In the genomic region with DNA sequence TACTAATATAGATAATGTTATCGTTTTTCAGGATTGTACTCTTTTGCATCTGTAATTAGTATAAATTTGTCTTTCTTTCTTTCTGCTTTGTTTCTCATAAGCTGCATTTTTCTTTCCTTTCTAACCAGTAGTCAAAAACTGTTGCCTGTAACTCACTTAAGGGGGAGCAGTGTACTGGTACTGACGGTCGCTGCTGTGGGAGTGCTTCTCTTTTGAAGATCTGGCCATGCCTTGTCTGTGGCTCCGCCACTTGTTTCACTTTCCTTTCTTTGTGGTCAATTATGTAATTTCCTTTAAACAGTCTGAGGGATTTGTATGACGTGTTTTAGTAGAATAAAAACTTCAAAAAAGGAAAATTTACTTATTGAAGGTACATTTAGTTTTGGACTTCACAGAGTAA, we compare ENCODE assay signal across 8 cellular contexts. TPM values are rescaled to one million over a fixed set of nuclear protein-coding genes. Genes with fewer than 3 reads are reported as not detected.
A peak's percentile ranks its signal among the peaks of the same experiment; 100 is the strongest.
DNase-seq lines count a peak whose midpoint lies in the region; ATAC-seq lines count a peak whose summit lies in the region.

No MANE protein-coding gene starts in this region.

- H3K27ac ChIP-seq in BLaER1: peak overlapping the region; percentile 19; the same call in 1 of the 2 replicates

- peaks cover 21% of the 10 kb centered on the region for H3K4me1 ChIP-seq in BLaER1

- CTCF ChIA-PET in activated CD8-positive, alpha-beta T cell treated with anti-CD3 and anti-CD28 coated beads, Interleukin-2, amount 10 ng/mL, durations not matched to agents 7 days and 5 days (lab: Charles Lee): interaction anchor here (0.7 to 3.7 kb wide), 10 partner anchors 10 to 469 kb away, joined by 3 to 29 read pairs (median 4); partner anchors contain the start of genes AIDA, BROX and TAF1A

- H3K9me3 Mint-ChIP-seq in activated CD8-positive, alpha-beta T cell treated with anti-CD3 and anti-CD28 coated beads, Interleukin-2, amount 10 ng/mL, durations not matched to agents 7 days and 5 days (ENCODE audit: insufficient read depth): no peaks in the 10 kb centered on the region

- H3K9ac ChIP-seq in BLaER1: no peak overlapping the region

- no peak overlapping the region for H3K4me3 ChIP-seq in BLaER1

- peak overlapping the region; percentile 45 for H3K4me2 ChIP-seq in BLaER1

- no peaks in the 10 kb centered on the region for H4K20me1 ChIP-seq in BLaER1

- H3K9me3 ChIP-seq in BLaER1: no peaks in the 10 kb centered on the region

- H3K36me3 ChIP-seq in BLaER1: peaks cover 88% of the 10 kb centered on the region

- peaks cover 68% of the 10 kb centered on the region for H3K4me1 Mint-ChIP-seq in activated CD8-positive, alpha-beta T cell treated with anti-CD3 and anti-CD28 coated beads, Interleukin-2, amount 10 ng/mL, durations not matched to agents 7 days and 5 days (ENCODE audit: low read depth)

- POLR2A ChIA-PET in activated CD8-positive, alpha-beta T cell treated with anti-CD3 and anti-CD28 coated beads, Interleukin-2, amount 10 ng/mL, durations not matched to agents 7 days and 5 days (lab: Charles Lee): interaction anchor here (0.6 to 4.4 kb wide), 7 partner anchors 8 to 189 kb away, joined by 3 to 68 read pairs (median 5); partner anchors contain the start of genes AIDA and BROX

- H3K27me3 ChIP-seq in BLaER1: no peaks in the 10 kb centered on the region

- peak overlapping the region; percentile 89 for H3K27ac Mint-ChIP-seq in activated CD8-positive, alpha-beta T cell treated with anti-CD3 and anti-CD28 coated beads, Interleukin-2, amount 10 ng/mL, durations not matched to agents 7 days and 5 days

- peak overlapping the region; percentile 55 for H3K4me3 Mint-ChIP-seq in activated CD8-positive, alpha-beta T cell treated with anti-CD3 and anti-CD28 coated beads, Interleukin-2, amount 10 ng/mL, durations not matched to agents 7 days and 5 days

- no peaks in the 10 kb centered on the region for H3K27me3 Mint-ChIP-seq in activated CD8-positive, alpha-beta T cell treated with anti-CD3 and anti-CD28 coated beads, Interleukin-2, amount 10 ng/mL, durations not matched to agents 7 days and 5 days (ENCODE audit: low read depth)

- H3K36me3 Mint-ChIP-seq in activated CD8-positive, alpha-beta T cell treated with anti-CD3 and anti-CD28 coated beads, Interleukin-2, amount 10 ng/mL, durations not matched to agents 7 days and 5 days (ENCODE audit: low read depth): peaks cover 90% of the 10 kb centered on the region

- peak; percentile 93 for ATAC-seq in GM19467 (IDR thresholded peaks at IDR 0.05; ENCODE audit: unreplicated experiment)
- peak; percentile 91 for ATAC-seq in activated CD8-positive, alpha-beta T cell treated with anti-CD3 and anti-CD28 coated beads, Interleukin-2, amount 10 ng/mL, durations not matched to agents 7 days and 5 days

- peak; percentile 20 for DNase-seq in HT1080 (ENCODE audit: low read depth)
- DNase-seq in activated CD8-positive, alpha-beta T cell treated with anti-CD3 and anti-CD28 coated beads, Interleukin-2, amount 10 ng/mL, durations not matched to agents 7 days and 5 days: peak; percentile 88
- peak; percentile 46 for DNase-seq in globus pallidus (ENCODE audit: low spot score)
- DNase-seq in stimulated activated CD8-positive, alpha-beta memory T cell treated with anti-CD3 and anti-CD28 coated beads, Interleukin-4, amount 100 ng/mL, for 1 hour (ENCODE audit: low read depth in 2 of 2, low spot score in 1 of 2): peak; percentile 32 to 58
- DNase-seq in NCI-H1694 treated with DMSO at 0.1 percent for 48 hours (lab: John Stamatoyannopoulos, UW): no peak
- DNase-seq in inferior parietal cortex (ENCODE audit: extremely low spot score): no peak

RNA-seq across cellular contexts. Expression of gene MIA3, which starts 37.0 kb away (rescaled TPM):
- total RNA-seq in HT1080 (2014; rRNA removed; shearing (Covaris generic)): 22.8 and 30.5 TPM in 2 replicates
- 12.1 and 18.2 TPM in 2 replicates for polyA plus RNA-seq in HT1080 (2015; cell fraction: cytosol; rRNA removed)
- polyA plus RNA-seq in HT1080 (2015; cell fraction: nucleus; rRNA removed): 111 and 156 TPM in 2 replicates
- total RNA-seq in activated CD8-positive, alpha-beta T cell treated with anti-CD3 and anti-CD28 coated beads, Interleukin-2, amount 10 ng/mL, durations not matched to agents 7 days and 5 days: 10 to 100 TPM; 47.4 to 56.2 TPM

RNA-seq across cellular contexts. Expression of gene AIDA, which starts 57.4 kb away (rescaled TPM):
- 18.7 and 37.2 TPM in 2 replicates for total RNA-seq in HT1080 (2014; rRNA removed; shearing (Covaris generic))
- 72.1 and 84.4 TPM in 2 replicates for polyA plus RNA-seq in HT1080 (2015; cell fraction: cytosol; rRNA removed)
- 21.5 and 23.5 TPM in 2 replicates for polyA plus RNA-seq in HT1080 (2015; cell fraction: nucleus; rRNA removed)
- total RNA-seq in activated CD8-positive, alpha-beta T cell treated with anti-CD3 and anti-CD28 coated beads, Interleukin-2, amount 10 ng/mL, durations not matched to agents 7 days and 5 days: 10 to 100 TPM; 67.1 to 71.5 TPM

RNA-seq across cellular contexts. Expression of gene BROX, which starts 57.5 kb away (rescaled TPM):
- total RNA-seq in HT1080 (2014; rRNA removed; shearing (Covaris generic)): 51.8 and 59.0 TPM in 2 replicates
- polyA plus RNA-seq in HT1080 (2015; cell fraction: cytosol; rRNA removed): 28.1 and 41.4 TPM in 2 replicates
- 34.0 and 34.7 TPM in 2 replicates for polyA plus RNA-seq in HT1080 (2015; cell fraction: nucleus; rRNA removed)
- total RNA-seq in activated CD8-positive, alpha-beta T cell treated with anti-CD3 and anti-CD28 coated beads, Interleukin-2, amount 10 ng/mL, durations not matched to agents 7 days and 5 days: 10 to 100 TPM; 38.1 to 41.6 TPM

Comparison
In these comparisons a context has a peak if more than half of its experiments do, and no peak if none do; other contexts are left out.
1. DNase-seq: peak in HT1080 (single experiment), activated CD8-positive, alpha-beta T cell treated with anti-CD3 and anti-CD28 coated beads, Interleukin-2, amount 10 ng/mL, durations not matched to agents 7 days and 5 days (single experiment), globus pallidus (single experiment) and stimulated activated CD8-positive, alpha-beta memory T cell treated with anti-CD3 and anti-CD28 coated beads, Interleukin-4, amount 100 ng/mL, for 1 hour (2 of 2); none in NCI-H1694 treated with DMSO at 0.1 percent for 48 hours (single experiment) and inferior parietal cortex (single experiment).